In the genomic region with DNA sequence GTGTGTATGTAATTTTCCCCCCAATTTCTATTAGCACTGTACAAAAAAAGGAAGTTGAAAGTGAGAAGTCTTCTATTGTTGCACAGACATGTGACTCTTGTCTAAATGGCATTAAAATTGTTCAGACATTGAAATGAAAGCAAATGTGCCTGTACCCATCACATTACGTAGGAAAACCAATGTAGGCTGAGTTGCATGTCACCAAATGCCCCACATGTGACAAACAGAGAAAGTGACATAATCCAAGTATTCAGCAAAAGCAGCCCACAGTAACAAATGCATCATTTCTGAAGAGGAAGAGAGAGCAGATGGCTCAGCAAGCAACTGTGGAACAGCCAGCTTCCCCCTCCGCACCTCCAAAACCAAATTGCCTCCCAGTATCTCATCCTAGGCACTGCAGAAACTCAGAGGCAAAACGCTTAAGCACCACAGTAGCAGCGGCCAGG, we compare ENCODE assay signal across 9 cellular contexts.
DNase-seq lines count a peak whose midpoint lies in the region; ATAC-seq and TF ChIP-seq lines count a peak whose summit lies in the region.
"Had no signal": no experiment of that assay in that cellular context is flagged by ENCODE, and none has a peak within 500 bp of the region (broad histone marks: within the 10 kb centered on the region; RNA-seq: fewer than 3 reads in every experiment).

No MANE protein-coding gene starts in this region.

- H3K27ac ChIP-seq in neural progenitor cell (no peak overlapping the region), brain microvascular endothelial cell (no peak overlapping the region)

- H3K4me1 Mint-ChIP-seq in glutamatergic neuron (ENCODE audit: low read depth, unreplicated experiment): peaks cover 25% of the 10 kb centered on the region
- no peaks in the 10 kb centered on the region for H3K4me1 Mint-ChIP-seq in neural progenitor cell
- no peaks in the 10 kb centered on the region for H3K4me1 Mint-ChIP-seq in HFFc6 (ENCODE audit: low read depth)

- DNase-seq in GM13977 (ENCODE audit: low spot score) (peak; percentile 69), glutamatergic neuron (no peak), NCI-H446 (lab: John Stamatoyannopoulos, UW) (no peak), neural progenitor cell (ENCODE audit: low spot score) (no peak), brain microvascular endothelial cell (no peak), HFFc6 (no peak)
- DNase-seq: NCI-H510A had no signal

- no peaks in the 10 kb centered on the region for H3K9me3 ChIP-seq in neural progenitor cell (ENCODE audit: low read depth)

- no peak overlapping the region for H3K4me2 ChIP-seq in neural progenitor cell

- H3K27me3 ChIP-seq in neural progenitor cell: no peaks in the 10 kb centered on the region
- H3K27me3 ChIP-seq in brain microvascular endothelial cell (replicated peaks): peaks cover 2% of the 10 kb centered on the region

- no peak overlapping the region for H3K9ac ChIP-seq in neural progenitor cell

- in situ Hi-C loops in GM13977 (cut with MboI; ENCODE audit: low pct_unique_long_range_greater_than_20kb, low sequenced_read_pairs, unreplicated experiment): no loop called here
- in situ Hi-C loops in brain microvascular endothelial cell (cut with HindIII; ENCODE audit: low pct_ligation_motif_present, low sequenced_read_pairs): no loop called here

- no peak for TF ChIP-seq CTCF in GM13977 (IDR thresholded peaks at IDR 0.05; ENCODE audit: extremely low read depth, insufficient read depth, missing control alignments)
- no peak for TF ChIP-seq CTCF in glutamatergic neuron (IDR thresholded peaks at IDR 0.05; ENCODE audit: partially characterized antibody, unreplicated experiment)
- TF ChIP-seq CTCF in neural progenitor cell (IDR thresholded peaks at IDR 0.05): no peak
- TF ChIP-seq CTCF in brain microvascular endothelial cell (IDR thresholded peaks at IDR 0.05; ENCODE audit: low read depth, low read length, missing control alignments): no peak
- TF ChIP-seq CTCF in HFFc6 (IDR thresholded peaks at IDR 0.05): no peak

- no peaks in the 10 kb centered on the region for H3K79me2 ChIP-seq in neural progenitor cell (ENCODE audit: low read depth)

- H3K4me3 ChIP-seq in neural progenitor cell (no peak overlapping the region), brain microvascular endothelial cell (ENCODE audit: low read depth, low read length) (no peak overlapping the region)

- no peaks in the 10 kb centered on the region for H3K36me3 Mint-ChIP-seq in glutamatergic neuron (ENCODE audit: unreplicated experiment)
- H3K36me3 Mint-ChIP-seq in neural progenitor cell: no peaks in the 10 kb centered on the region
- no peaks in the 10 kb centered on the region for H3K36me3 Mint-ChIP-seq in HFFc6 (ENCODE audit: low read depth)

- no peaks in the 10 kb centered on the region for H3F3A ChIP-seq in neural progenitor cell (ENCODE audit: low read depth)

- H3K27me3 Mint-ChIP-seq in glutamatergic neuron (ENCODE audit: unreplicated experiment): no peaks in the 10 kb centered on the region
- H3K27me3 Mint-ChIP-seq in neural progenitor cell (ENCODE audit: insufficient read depth, low read depth): no peaks in the 10 kb centered on the region
- H3K27me3 Mint-ChIP-seq in HFFc6 (ENCODE audit: insufficient read depth): peaks cover 6% of the 10 kb centered on the region; the same call in 1 of the 2 replicates

- H3K36me3 ChIP-seq in neural progenitor cell (no peaks in the 10 kb centered on the region), brain microvascular endothelial cell (replicated peaks) (no peaks in the 10 kb centered on the region)

- H3K9me3 Mint-ChIP-seq in glutamatergic neuron (ENCODE audit: unreplicated experiment) (no peaks in the 10 kb centered on the region), neural progenitor cell (no peaks in the 10 kb centered on the region), HFFc6 (no peaks in the 10 kb centered on the region)

- H2AFZ ChIP-seq in neural progenitor cell (replicated peaks): no peak overlapping the region

- H3K27ac Mint-ChIP-seq in glutamatergic neuron (ENCODE audit: unreplicated experiment): peak overlapping the region; percentile 6
- H3K27ac Mint-ChIP-seq in neural progenitor cell: no peak overlapping the region
- no peak overlapping the region for H3K27ac Mint-ChIP-seq in HFFc6

- peak; percentile 81 for ATAC-seq in GM21381 (IDR thresholded peaks at IDR 0.05; ENCODE audit: unreplicated experiment)
- peak; percentile 90 for ATAC-seq in HG03442 (IDR thresholded peaks at IDR 0.05; ENCODE audit: unreplicated experiment)

- H3K4me1 ChIP-seq in neural progenitor cell: no peaks in the 10 kb centered on the region

- H4K20me1 ChIP-seq in neural progenitor cell (ENCODE audit: low read depth): no peaks in the 10 kb centered on the region

- no peak overlapping the region for H3K4me3 Mint-ChIP-seq in glutamatergic neuron (ENCODE audit: unreplicated experiment)
- H3K4me3 Mint-ChIP-seq in neural progenitor cell: no peak overlapping the region
- no peak overlapping the region for H3K4me3 Mint-ChIP-seq in HFFc6
